In genomic region chr5:166957763-166958162, GRCh38 we compare ENCODE assay signal across 17 cellular contexts.
"Had no signal": no experiment of that assay in that cellular context is flagged by ENCODE, and none has a peak within 500 bp of the region (broad histone marks: within the 10 kb centered on the region; RNA-seq: fewer than 3 reads in every experiment).

No MANE protein-coding gene starts in this region.

- H3K27me3 Mint-ChIP-seq: naive B cell had no signal

- DNase-seq: colonic mucosa; dermis blood vessel endothelial cell; esophagus squamous epithelium; foreskin fibroblast; left colon; mesendoderm; naive B cell; stimulated activated naive CD4-positive, alpha-beta T cell; stomach; substantia nigra; transverse colon had no signal

- H3K4me3 Mint-ChIP-seq: naive B cell, nephron had no signal

- H3K9me3 Mint-ChIP-seq: nephron had no signal

- H3K4me3 ChIP-seq: colonic mucosa, esophagus squamous epithelium, gastroesophageal sphincter, hepatocyte, stomach, thoracic aorta, transverse colon had no signal

- ATAC-seq: gastroesophageal sphincter, left colon, sciatic nerve had no signal

- H3K79me2 ChIP-seq: hepatocyte, parathyroid adenoma had no signal

- H3K4me2 ChIP-seq: hepatocyte had no signal

- H3K4me1 Mint-ChIP-seq: naive B cell had no signal

- H2AFZ ChIP-seq: hepatocyte, parathyroid adenoma had no signal

- H3K36me3 Mint-ChIP-seq: naive B cell had no signal

- H3K27ac Mint-ChIP-seq: nephron had no signal

- H3K27ac ChIP-seq: colonic mucosa, esophagus squamous epithelium, gastroesophageal sphincter, hepatocyte, parathyroid adenoma, stomach, thoracic aorta, transverse colon had no signal

- H3K36me3 ChIP-seq: colonic mucosa, esophagus squamous epithelium, gastroesophageal sphincter, stomach, thoracic aorta, transverse colon had no signal

- H3K9me3 ChIP-seq: colonic mucosa, esophagus squamous epithelium, gastroesophageal sphincter, transverse colon had no signal

- H3K27me3 ChIP-seq: colonic mucosa, esophagus squamous epithelium, gastroesophageal sphincter, hepatocyte, stomach, transverse colon had no signal

- H3K4me1 ChIP-seq: colonic mucosa, gastroesophageal sphincter, parathyroid adenoma, transverse colon had no signal
